Comparison of ENCODE assay signal across 25 cellular contexts in the genomic region with DNA sequence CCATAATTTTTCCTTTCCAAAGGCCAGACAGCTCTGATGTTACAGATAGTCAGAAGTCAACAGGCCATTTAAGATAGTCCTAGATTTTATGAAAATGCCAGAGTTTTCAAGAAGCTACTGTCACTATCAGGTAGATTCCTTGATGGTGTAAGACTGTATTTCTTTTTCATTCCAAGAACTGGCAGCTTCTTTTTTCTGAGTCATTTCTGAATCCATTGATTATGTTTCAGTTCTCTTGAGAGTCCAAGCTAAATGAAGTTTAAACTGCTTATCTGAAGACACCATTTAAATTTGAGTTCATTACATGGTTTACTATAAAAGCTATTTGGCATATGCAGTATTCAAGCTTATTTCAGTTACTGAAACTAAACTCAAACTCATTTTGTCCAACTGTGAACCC. TPM values are rescaled to one million over a fixed set of nuclear protein-coding genes. Genes with fewer than 3 reads are reported as not detected.
DNase-seq lines count a peak whose midpoint lies in the region; ATAC-seq, FAIRE-seq and TF ChIP-seq lines count a peak whose summit lies in the region.
"Had no signal": no experiment of that assay in that cellular context is flagged by ENCODE, and none has a peak within 500 bp of the region (broad histone marks: within the 10 kb centered on the region; RNA-seq: fewer than 3 reads in every experiment).

No MANE protein-coding gene starts in this region.

- no peak for TF ChIP-seq CTCF in DOHH2 (IDR thresholded peaks at IDR 0.05; ENCODE audit: low read depth, low read length, poor library complexity, severe bottlenecking)
- TF ChIP-seq CTCF in GM12878 (IDR thresholded peaks at IDR 0.05 in 2 of 3, conservative IDR thresholded peaks at IDR 0.05 in 1 of 3; ENCODE audit: control insufficient read depth in 2 of 3, extremely low read depth in 1 of 3, insufficient read depth in 1 of 3, low read depth in 3 of 3, low read length in 3 of 3) = no peak
- no peak for TF ChIP-seq CTCF in left lung (IDR thresholded peaks at IDR 0.05)

- H3K27me3 ChIP-seq in DOHH2 (ENCODE audit: control insufficient read depth, low read length) = no peaks in the 10 kb centered on the region
- H3K27me3 ChIP-seq in GM12878 (replicated peaks in 1 of 2; ENCODE audit: control insufficient read depth in 2 of 2, insufficient read depth in 2 of 2, low read length in 1 of 2) = no peaks in the 10 kb centered on the region
- no peaks in the 10 kb centered on the region for H3K27me3 ChIP-seq in left lung
- H3K27me3 ChIP-seq: SJCRH30 had no signal

- RAD21 ChIA-PET in GM12878 (lab: Charles Lee; ENCODE audit: unreplicated experiment) = interaction anchor here (0.6 to 7.7 kb wide), 22 partner anchors 10 to 584 kb away, joined by 3 to 311 read pairs (median 4); a partner anchor contains a TSS

- no peak for TF ChIP-seq POLR2A in GM12878 (IDR thresholded peaks at IDR 0.05; ENCODE audit: low read depth, low read length)

- H3K27ac ChIP-seq in DOHH2 (ENCODE audit: low read depth, low read length) (peak overlapping the region; percentile 70), GM12878 (ENCODE audit: control insufficient read depth, insufficient read depth) (no peak overlapping the region), left lung (no peak overlapping the region)
- H3K27ac ChIP-seq: SJCRH30 had no signal

- TF ChIP-seq RAD21 in GM12878 (IDR thresholded peaks at IDR 0.05; ENCODE audit: insufficient read depth, low read depth, low read length) = no peak

- POLR2A ChIA-PET in GM12878 (lab: Charles Lee) = interaction anchor here (0.5 to 1.7 kb wide), 7 partner anchors 14 to 94 kb away, joined by 3 to 6 read pairs (median 4); no protein-coding TSS in a partner anchor

- TF ChIP-seq EP300 in GM12878 (IDR thresholded peaks at IDR 0.05; ENCODE audit: borderline replicate concordance in 1 of 2, control insufficient read depth in 1 of 2, low read depth in 2 of 2, low read length in 2 of 2) = peak in 1 of 2 experiments; percentile 46; a peak in 1 of 4 replicates

- H3K4me2 ChIP-seq in DOHH2 (ENCODE audit: low read length) = peak overlapping the region; percentile 4; the same call in 1 of the 2 replicates
- H3K4me2 ChIP-seq in GM12878 (ENCODE audit: control insufficient read depth, insufficient read depth) = no peak overlapping the region

- H3K4me3 ChIP-seq in DOHH2 (ENCODE audit: low read length) (no peak overlapping the region), GM12878 (no peak overlapping the region), left lung (no peak overlapping the region)
- H3K4me3 ChIP-seq: SJCRH30 had no signal

- intact Hi-C loops in GM12878 (cut with micrococcal nuclease; ENCODE audit: unreplicated experiment) = loop anchor here (10.0 kb wide), 2 partner anchors 261 to 289 kb away; a partner anchor contains a TSS
- intact Hi-C loops in left lung (cut with DNase I) = no loop called here

- BruUV-seq in GM12878 (replicated peaks; lab: Mats Ljungman, UMichigan) = no TSS peak

- peaks cover 64% of the 10 kb centered on the region for H3K36me3 ChIP-seq in DOHH2 (ENCODE audit: control insufficient read depth, low read length)
- H3K36me3 ChIP-seq in GM12878 (ENCODE audit: control insufficient read depth in 2 of 2, insufficient read depth in 2 of 2, low read length in 1 of 2) = no peaks in the 10 kb centered on the region
- no peaks in the 10 kb centered on the region for H3K36me3 ChIP-seq in left lung
- H3K36me3 ChIP-seq: SJCRH30 had no signal

- H3K4me1 ChIP-seq in DOHH2 (ENCODE audit: control insufficient read depth, low read length) = peaks cover 66% of the 10 kb centered on the region
- no peaks in the 10 kb centered on the region; the same call in 1 of the 2 replicates for H3K4me1 ChIP-seq in GM12878 (ENCODE audit: control insufficient read depth, insufficient read depth, low read length)
- H3K4me1 ChIP-seq in left lung = no peaks in the 10 kb centered on the region
- H3K4me1 ChIP-seq: SJCRH30 had no signal

- CTCF ChIA-PET in GM12878 (lab: Yijun Ruan, JAX) = interaction anchor here (0.7 to 10.4 kb wide), 24 partner anchors 9 to 559 kb away, joined by 3 to 361 read pairs (median 4); no protein-coding TSS in a partner anchor

- SMC1A ChIA-PET in GM12878 (lab: Charles Lee; ENCODE audit: uncharacterized antibody, unreplicated experiment) = interaction anchor here (0.7 to 7.8 kb wide), 27 partner anchors 10 to 559 kb away, joined by 3 to 302 read pairs (median 5); no protein-coding TSS in a partner anchor

- H3K9me3 ChIP-seq in DOHH2 (ENCODE audit: control insufficient read depth, insufficient read depth, low read length) = no peaks in the 10 kb centered on the region
- H3K9me3 ChIP-seq in GM12878 (replicated peaks; ENCODE audit: control insufficient read depth, insufficient read depth, low read length) = no peaks in the 10 kb centered on the region; the same call in 2 of the 3 replicates
- H3K9me3 ChIP-seq in left lung = no peaks in the 10 kb centered on the region
- H3K9me3 ChIP-seq: SJCRH30 had no signal

- no peak for DNase-seq in GM12878 (ENCODE audit: low read depth, low spot score)
- no peak for DNase-seq in activated CD4-positive, alpha-beta T cell treated with anti-CD3 and anti-CD28 coated beads, Interleukin-2, amount 50 U/mL, for 4 hours
- no peak for DNase-seq in left lung
- DNase-seq: 8988T; C1 segment of cervical spinal cord; CD8-positive, alpha-beta T cell; DMS153; H9; HFFc6; MV-4-11; NCI-H1105 treated with DMSO at 0.1 percent for 48 hours; NCI-H2029 treated with DMSO at 0.1 percent for 48 hours; NCI-H510A treated with DMSO at 0.1 percent for 48 hours; NCI-H748 treated with DMSO at 0.1 percent for 48 hours; NK-92 treated with Interleukin-12 subunit alpha and Interleukin-12 subunit beta, amount 100 ng/mL, for 24 hours; SJCRH30; T1000 had no signal

- H3K79me2 ChIP-seq in DOHH2 (ENCODE audit: control insufficient read depth, low read length) (no peaks in the 10 kb centered on the region), GM12878 (ENCODE audit: control insufficient read depth, insufficient read depth, low read length) (no peaks in the 10 kb centered on the region)

- H3F3A ChIP-seq in DOHH2 (ENCODE audit: control insufficient read depth, insufficient read depth) = peaks cover 35% of the 10 kb centered on the region

- no peak for FAIRE-seq in GM12878 (lab: Jason Lieb, UNC)
- FAIRE-seq: G401.6, RCC 7860 had no signal

- H4K20me1 ChIP-seq in DOHH2 (ENCODE audit: control insufficient read depth, insufficient read depth, low read depth, low read length) (no peaks in the 10 kb centered on the region), GM12878 (ENCODE audit: control insufficient read depth, insufficient read depth) (no peaks in the 10 kb centered on the region)

- in situ Hi-C loops in GM12878 (cut with MboI) = loop anchor here (5.0 kb wide), 1 partner anchor 82 kb away; no protein-coding TSS in a partner anchor

- no peak overlapping the region for H3K9ac ChIP-seq in GM12878 (ENCODE audit: control insufficient read depth, insufficient read depth, low read length)

- H3K9me2 ChIP-seq in DOHH2 (replicated peaks; ENCODE audit: control insufficient read depth, low read length) = no peaks in the 10 kb centered on the region

- ATAC-seq in GM21360 (IDR thresholded peaks at IDR 0.05; ENCODE audit: unreplicated experiment) (peak; percentile 41), HG02938 (IDR thresholded peaks at IDR 0.05; ENCODE audit: unreplicated experiment) (peak; percentile 43), GM12878 (peak; percentile 59), HG03025 (IDR thresholded peaks at IDR 0.05; ENCODE audit: low FRiP score, unreplicated experiment) (no peak), left lung (no peak)
- ATAC-seq: CD8-positive, alpha-beta T cell had no signal

- H2AFZ ChIP-seq in GM12878 (ENCODE audit: control insufficient read depth, low read depth, low read length) = no peak overlapping the region

TF ChIP-seq in GM12878, 131 proteins besides CTCF, POLR2A, EP300 and RAD21:
- TF ChIP-seq STAT3 (IDR thresholded peaks at IDR 0.05; ENCODE audit: low read depth, low read length) (no peak), TCF12 (IDR thresholded peaks at IDR 0.05; ENCODE audit: low read depth, low read length) (no peak), MTA2 (IDR thresholded peaks at IDR 0.05; ENCODE audit: low read depth) (peak; percentile 76), CBX3 (IDR thresholded peaks at IDR 0.05; ENCODE audit: borderline replicate concordance, low read depth) (no peak), JUNB (IDR thresholded peaks at IDR 0.05) (0 out of 2 replicates have a peak, but pooled peaks have one; percentile 9)

RNA-seq across cellular contexts. Expression of a gene that starts 44.6 kb away (rescaled TPM):
- total RNA-seq in GM12878 (2013; cell fraction: nucleolus; rRNA removed) = 7.9 and 10.8 TPM in 2 replicates
- total RNA-seq in GM12878 (2014; rRNA removed) = 0.28 and 0.33 TPM in 2 replicates
- 0.55 and 0.76 TPM in 2 replicates for total RNA-seq in GM12878 (2014; rRNA removed; fragmentation: Illumina TruSeq; extraction: Trizol)
- 0.43 and 0.62 TPM in 2 replicates for total RNA-seq in GM12878 (2021)
- polyA plus RNA-seq in GM12878 (2011; ENCODE audit: low read depth) = 0.50 TPM
- polyA plus RNA-seq in GM12878 (2011; rRNA removed) = 2.9 and 4.9 TPM in 2 replicates
- polyA plus RNA-seq in GM12878 (2011; cell fraction: cytosol; rRNA removed) = 0.93 and 1.3 TPM in 2 replicates
- 2.8 and 3.9 TPM in 2 replicates for polyA plus RNA-seq in GM12878 (2011; cell fraction: nucleus; rRNA removed)
- 0.58 and 0.88 TPM in 2 replicates for polyA plus RNA-seq in GM12878 (2012)
- 0.57 and 0.74 TPM in 2 replicates for polyA plus RNA-seq in GM12878 (2014; fragmentation: Illumina TruSeq; extraction: Trizol)
- under 1 TPM; 0.35 to 0.40 TPM for polyA plus RNA-seq in GM12878 (2014; fragmentation: Nextera tagmentation; extraction: Ambion mirVana)
- polyA plus RNA-seq in GM12878 (2014; rRNA removed) = 0.56 and 0.69 TPM in 2 replicates
- polyA plus RNA-seq in GM12878 (2016; fragmentation: Nextera tagmentation; extraction: Ambion mirVana) = under 1 TPM; 0.33 to 0.52 TPM
- polyA minus RNA-seq in GM12878 (2011; rRNA and poly(A)+ RNA removed) = 2.1 TPM in 2 replicates
- 1.2 TPM in 2 replicates for polyA minus RNA-seq in GM12878 (2011; cell fraction: cytosol; rRNA and poly(A)+ RNA removed)
- 3.5 and 8.0 TPM in 2 replicates for polyA minus RNA-seq in GM12878 (2011; cell fraction: nucleus; rRNA and poly(A)+ RNA removed)
- 1 to 10 TPM; 1.3 to 2.2 TPM for total RNA-seq in left lung
- total RNA-seq: CD8-positive, alpha-beta T cell; Daoy; HFFc6; M059J had no signal

Comparison
In these comparisons a context has a peak if more than half of its experiments do, and no peak if none do; other contexts are left out.
1. ATAC-seq: peak in GM21360 (single experiment), HG02938 (single experiment) and GM12878 (single experiment); none in HG03025 (single experiment) and left lung (single experiment).